10 cellular contexts compared by ENCODE assay signal in genomic region chr7:73555411-73555982, GRCh38. TPM values are rescaled to one million over a fixed set of nuclear protein-coding genes. Genes with fewer than 3 reads are reported as not detected.
DNase-seq lines count a peak whose midpoint lies in the region; ATAC-seq and TF ChIP-seq lines count a peak whose summit lies in the region.
"Had no signal": no experiment of that assay in that cellular context is flagged by ENCODE, and none has a peak within 500 bp of the region (broad histone marks: within the 10 kb centered on the region; RNA-seq: fewer than 3 reads in every experiment).

No MANE protein-coding gene starts in this region.

- H3K18ac ChIP-seq in IMR-90 (ENCODE audit: low read depth, low read length), result no peak overlapping the region

- WGBS in IMR-90 (ENCODE audit: extremely low coverage in 2 of 2, insufficient read length in 1 of 2), 2 experiments, result 80% methylated on average over 1 of the region's 6 CpGs; no CpG with 5 or more reads in 1 of the 2 experiments

- H2AK5ac ChIP-seq in IMR-90 (ENCODE audit: low read depth, low read length), result no peak overlapping the region

- H3K9me3 ChIP-seq in BLaER1 (no peaks in the 10 kb centered on the region), IMR-90 (ENCODE audit: control insufficient read depth, insufficient read depth, low read length) (no peaks in the 10 kb centered on the region)

- POLR2A ChIA-PET in IMR-90 (lab: Charles Lee; ENCODE audit: unreplicated experiment), result no interaction called here

- H2BK120ac ChIP-seq in IMR-90 (ENCODE audit: low read depth, low read length), result no peak overlapping the region

- H3K4me3 Mint-ChIP-seq in chondrocyte (ENCODE audit: unreplicated experiment), result peak overlapping the region; percentile 87
- H3K4me3 Mint-ChIP-seq in natural killer cell treated with Interleukin-12 subunit alpha and Interleukin-12 subunit beta and Interleukin-15 and Interleukin-18, amount 100 ng/mL, for 72 hours, result peak overlapping the region; percentile 98

- TF ChIP-seq CTCF in IMR-90 (conservative IDR thresholded peaks at IDR 0.05; ENCODE audit: low read depth, low read length) (no peak), chondrocyte (IDR thresholded peaks at IDR 0.05) (no peak)

- H3K4me3 ChIP-seq in BLaER1 (peak overlapping the region; percentile 85; the same call in 1 of the 2 replicates), IMR-90 (ENCODE audit: insufficient read depth, low read depth, low read length) (no peak overlapping the region)

- dilution Hi-C loops in IMR-90 (cut with HindIII; ENCODE audit: low sequenced_read_pairs, unreplicated experiment), result no loop called here

- no peak for TF ChIP-seq RAD21 in IMR-90 (IDR thresholded peaks at IDR 0.05; ENCODE audit: low read length)

- H3K36me3 Mint-ChIP-seq in chondrocyte (ENCODE audit: low read depth), result peaks cover 5% of the 10 kb centered on the region
- H3K36me3 Mint-ChIP-seq in natural killer cell treated with Interleukin-12 subunit alpha and Interleukin-12 subunit beta and Interleukin-15 and Interleukin-18, amount 100 ng/mL, for 72 hours, result peaks cover 12% of the 10 kb centered on the region

- H2AFZ ChIP-seq in IMR-90 (replicated peaks; ENCODE audit: low read length, poor library complexity), result no peak overlapping the region

- peak overlapping the region; percentile 31 for H2AK9ac ChIP-seq in IMR-90 (replicated peaks; ENCODE audit: low read depth, low read length, poor library complexity)

- H4K20me1 ChIP-seq in BLaER1 (peaks cover 39% of the 10 kb centered on the region), IMR-90 (ENCODE audit: insufficient read depth, low read length) (peaks cover 35% of the 10 kb centered on the region)

- CTCF ChIA-PET in IMR-90 (lab: Yijun Ruan, JAX), result no interaction called here

- no peak overlapping the region for H3K27ac ChIP-seq in BLaER1
- no peak overlapping the region for H3K27ac ChIP-seq in IMR-90 (ENCODE audit: insufficient read depth, low read length)

- H3K36me3 ChIP-seq in BLaER1 (peaks cover 48% of the 10 kb centered on the region), IMR-90 (ENCODE audit: control insufficient read depth, insufficient read depth, low read length) (peaks cover 12% of the 10 kb centered on the region)

- in situ Hi-C loops in IMR-90 (cut with MboI; ENCODE audit: low sequenced_read_pairs), result no loop called here

- no peak overlapping the region for H4K91ac ChIP-seq in IMR-90 (ENCODE audit: insufficient read depth, low read depth, low read length)

- H3K79me1 ChIP-seq in IMR-90 (ENCODE audit: low read depth in 1 of 2, low read length in 2 of 2), result peaks cover 15 to 52% of the 10 kb centered on the region in 2 experiments

- no peak overlapping the region for H2BK15ac ChIP-seq in IMR-90 (ENCODE audit: low read depth, low read length)

- no peak overlapping the region for H2BK5ac ChIP-seq in IMR-90 (ENCODE audit: low read depth, low read length, poor library complexity, severe bottlenecking)

- no peak for TF ChIP-seq POLR2A in IMR-90 (IDR thresholded peaks at IDR 0.05; ENCODE audit: low read depth, low read length)

- H4K8ac ChIP-seq in IMR-90 (ENCODE audit: low read depth in 2 of 2, low read length in 2 of 2), result no peak overlapping the region

- no peaks in the 10 kb centered on the region for H3K9me3 Mint-ChIP-seq in chondrocyte (ENCODE audit: low read depth)
- H3K9me3 Mint-ChIP-seq in natural killer cell treated with Interleukin-12 subunit alpha and Interleukin-12 subunit beta and Interleukin-15 and Interleukin-18, amount 100 ng/mL, for 72 hours, result no peaks in the 10 kb centered on the region

- H3K27ac Mint-ChIP-seq in chondrocyte (ENCODE audit: unreplicated experiment), result peak overlapping the region; percentile 89
- peak overlapping the region; percentile 89 to 94 for H3K27ac Mint-ChIP-seq in natural killer cell treated with Interleukin-12 subunit alpha and Interleukin-12 subunit beta and Interleukin-15 and Interleukin-18, amount 100 ng/mL, for 72 hours

- peaks cover 13% of the 10 kb centered on the region for H3K9me1 ChIP-seq in IMR-90 (ENCODE audit: insufficient read depth, low read length)

- H3K56ac ChIP-seq in IMR-90 (ENCODE audit: extremely low read depth, insufficient read depth, low read length), result no peak overlapping the region

- intact Hi-C loops in IMR-90 (cut with micrococcal nuclease), result no loop called here
- intact Hi-C loops in sciatic nerve (cut with DNase I), result no loop called here

- H2BK20ac ChIP-seq in IMR-90 (ENCODE audit: low read depth, low read length), result no peak overlapping the region

- no peak for DNase-seq in IMR-90
- DNase-seq in chondrocyte (ENCODE audit: low spot score), result no peak
- no peak for DNase-seq in natural killer cell treated with Interleukin-12 subunit alpha and Interleukin-12 subunit beta and Interleukin-15 and Interleukin-18, amount 100 ng/mL, for 72 hours (ENCODE audit: low spot score)
- no peak for DNase-seq in activated gamma-delta T cell treated with Interleukin-2 at 50 U/mL for 16 hours
- no peak for DNase-seq in sciatic nerve (ENCODE audit: low spot score)
- no peak for DNase-seq in NCI-H774 (lab: John Stamatoyannopoulos, UW)
- DNase-seq in NCI-H2029 (lab: John Stamatoyannopoulos, UW), result no peak
- DNase-seq: stimulated activated CD4-positive, alpha-beta T cell treated with anti-CD3 and anti-CD28 coated beads, Interleukin-4, amount 100 ng/mL, for 24 hours had no signal

- no TSS peak for BruUV-seq in IMR-90 (replicated peaks; lab: Mats Ljungman, UMichigan)

- H3K4me2 ChIP-seq in BLaER1 (peak overlapping the region; percentile 97), IMR-90 (ENCODE audit: low read depth, low read length) (no peak overlapping the region)

- no peak overlapping the region for H4K5ac ChIP-seq in IMR-90 (ENCODE audit: low read depth, low read length)

- H3K27me3 ChIP-seq in BLaER1, result no peaks in the 10 kb centered on the region
- H3K27me3 ChIP-seq in IMR-90 (ENCODE audit: control insufficient read depth, insufficient read depth, low read length), result no peaks in the 10 kb centered on the region

- no peak overlapping the region for H3K14ac ChIP-seq in IMR-90 (replicated peaks; ENCODE audit: low read depth, low read length)

- no peak overlapping the region for H3K4ac ChIP-seq in IMR-90 (ENCODE audit: low read depth, low read length)

- H3K4me1 Mint-ChIP-seq in chondrocyte (ENCODE audit: low read depth), result peaks cover 39% of the 10 kb centered on the region
- H3K4me1 Mint-ChIP-seq in natural killer cell treated with Interleukin-12 subunit alpha and Interleukin-12 subunit beta and Interleukin-15 and Interleukin-18, amount 100 ng/mL, for 72 hours (ENCODE audit: low read depth in 2 of 2), result peaks cover 25 to 29% of the 10 kb centered on the region in 2 donors

- no peak for ATAC-seq in IMR-90 (ENCODE audit: low read depth)
- no peak for ATAC-seq in natural killer cell treated with Interleukin-12 subunit alpha and Interleukin-12 subunit beta and Interleukin-15 and Interleukin-18, amount 100 ng/mL, for 72 hours
- no peak for ATAC-seq in sciatic nerve
- ATAC-seq: esophagus mucosa had no signal

- H3K9ac ChIP-seq in BLaER1 (no peak overlapping the region), IMR-90 (ENCODE audit: low read depth, low read length) (no peak overlapping the region)

- no peaks in the 10 kb centered on the region for H3K27me3 Mint-ChIP-seq in chondrocyte (ENCODE audit: low read depth)
- H3K27me3 Mint-ChIP-seq in natural killer cell treated with Interleukin-12 subunit alpha and Interleukin-12 subunit beta and Interleukin-15 and Interleukin-18, amount 100 ng/mL, for 72 hours, result no peaks in the 10 kb centered on the region

- H3K4me1 ChIP-seq in BLaER1, result peaks cover 33% of the 10 kb centered on the region
- peaks cover 12% of the 10 kb centered on the region for H3K4me1 ChIP-seq in IMR-90 (ENCODE audit: control insufficient read depth, insufficient read depth, low read length)

- no peak overlapping the region for H3K23ac ChIP-seq in IMR-90 (ENCODE audit: low read depth, low read length)

TF ChIP-seq in IMR-90, 13 proteins besides CTCF, POLR2A, EP300 and RAD21 (continues in another document):
- TF ChIP-seq FOS (IDR thresholded peaks at IDR 0.05; ENCODE audit: low read depth, low read length) (no peak), RCOR1 (IDR thresholded peaks at IDR 0.05; ENCODE audit: insufficient replicate concordance, low read length) (no peak), ELK1 (IDR thresholded peaks at IDR 0.05; ENCODE audit: borderline replicate concordance, low read depth, low read length) (no peak), MAFK (IDR thresholded peaks at IDR 0.05; ENCODE audit: low read depth, low read length) (no peak), RFX5 (IDR thresholded peaks at IDR 0.05; ENCODE audit: low read depth, low read length) (no peak)

RNA-seq across cellular contexts. Expression of gene BCL7B, which starts 2.0 kb away (rescaled TPM):
- 6.1 and 7.2 TPM in 2 replicates for total RNA-seq in IMR-90 (2012; rRNA removed)
- polyA plus RNA-seq in IMR-90 (2012; rRNA removed), result 51.3 and 62.6 TPM in 2 replicates
- polyA plus RNA-seq in IMR-90 (2012; cell fraction: cytosol; rRNA removed), result 50.6 and 52.7 TPM in 2 replicates
- 29.2 and 33.8 TPM in 2 replicates for polyA plus RNA-seq in IMR-90 (2012; cell fraction: nucleus; rRNA removed; ENCODE audit: low replicate concordance)
- 35.7 to 40.2 TPM (median 39.7 TPM) in 3 replicates for total RNA-seq in chondrocyte
- total RNA-seq in natural killer cell treated with Interleukin-12 subunit alpha and Interleukin-12 subunit beta and Interleukin-15 and Interleukin-18, amount 100 ng/mL, for 72 hours, result 10 to 100 TPM; 78.7 to 83.7 TPM
- 38.6 TPM for total RNA-seq in sciatic nerve

RNA-seq across cellular contexts. Expression of gene TBL2, which starts 22.9 kb away (rescaled TPM):
- 81.7 and 94.1 TPM in 2 replicates for total RNA-seq in IMR-90 (2012; rRNA removed)
- polyA plus RNA-seq in IMR-90 (2012; rRNA removed), result 61.8 and 72.6 TPM in 2 replicates
- 22.3 and 54.6 TPM in 2 replicates for polyA plus RNA-seq in IMR-90 (2012; cell fraction: cytosol; rRNA removed)
- polyA plus RNA-seq in IMR-90 (2012; cell fraction: nucleus; rRNA removed; ENCODE audit: low replicate concordance), result 42.5 and 66.2 TPM in 2 replicates
- total RNA-seq in chondrocyte, result 45.2 to 56.1 TPM (median 50.4 TPM) in 3 replicates
- total RNA-seq in natural killer cell treated with Interleukin-12 subunit alpha and Interleukin-12 subunit beta and Interleukin-15 and Interleukin-18, amount 100 ng/mL, for 72 hours, result 10 to 100 TPM; 30.7 to 36.6 TPM
- total RNA-seq in sciatic nerve, result 27.1 TPM

RNA-seq across cellular contexts. Expression of gene BAZ1B, which starts 33.4 kb away (rescaled TPM):
- total RNA-seq in IMR-90 (2012; rRNA removed) (45.0 and 60.8 TPM in 2 replicates), chondrocyte (64.9 to 74.9 TPM (median 65.5 TPM) in 3 replicates), sciatic nerve (66.9 TPM)
- 16.8 and 20.2 TPM in 2 replicates for polyA plus RNA-seq in IMR-90 (2012; rRNA removed)
- 4.8 and 7.6 TPM in 2 replicates for polyA plus RNA-seq in IMR-90 (2012; cell fraction: cytosol; rRNA removed)
- 5.5 and 17.3 TPM in 2 replicates for polyA plus RNA-seq in IMR-90 (2012; cell fraction: nucleus; rRNA removed; ENCODE audit: low replicate concordance)
- 100 to 1,000 TPM in 1 of 2 donors, 10 to 100 TPM in 1; 79.0 to 132 TPM for total RNA-seq in natural killer cell treated with Interleukin-12 subunit alpha and Interleukin-12 subunit beta and Interleukin-15 and Interleukin-18, amount 100 ng/mL, for 72 hours
